Comparison of ENCODE assay signal across 16 cellular contexts in genomic region chr9:16060457-16061129, GRCh38.
DNase-seq lines count a peak whose midpoint lies in the region; ATAC-seq and TF ChIP-seq lines count a peak whose summit lies in the region.
"Had no signal": no experiment of that assay in that cellular context is flagged by ENCODE, and none has a peak within 500 bp of the region (broad histone marks: within the 10 kb centered on the region; RNA-seq: fewer than 3 reads in every experiment).

No MANE protein-coding gene starts in this region.

- POLR2A ChIA-PET in PC-9 (lab: Charles Lee; ENCODE audit: unreplicated experiment), result no interaction called here

- intact Hi-C loops in PC-9 (cut with micrococcal nuclease; ENCODE audit: unreplicated experiment), result no loop called here

- H3K4me2 ChIP-seq in PC-9, result no peak overlapping the region

- no TSS peak for BruUV-seq in PC-9 (replicated peaks; lab: Mats Ljungman, UMichigan)

- no peaks in the 10 kb centered on the region for H3K9me2 ChIP-seq in PC-9 (ENCODE audit: insufficient read depth)

- DNase-seq in GM12864 (ENCODE audit: low read depth) (peak; percentile 27), cerebellar nuclear complex (lab: John Stamatoyannopoulos, UW) (no peak), NCI-H1417 (lab: John Stamatoyannopoulos, UW) (no peak), NCI-H2029 treated with DMSO at 0.1 percent for 48 hours (lab: John Stamatoyannopoulos, UW) (no peak), PC-9 (no peak)
- DNase-seq: amygdala, DND-41, dorsolateral prefrontal cortex, immature natural killer cell, NCI-H1092 treated with DMSO at 0.1 percent for 48 hours, NCI-H524, psoas muscle had no signal

- peaks cover 45% of the 10 kb centered on the region for H3K4me1 ChIP-seq in PC-9 (replicated peaks; ENCODE audit: insufficient read depth)
- H3K4me1 ChIP-seq: psoas muscle had no signal

- H3K79me2 ChIP-seq in PC-9 (ENCODE audit: low read depth), result no peaks in the 10 kb centered on the region

- H2AFZ ChIP-seq in PC-9, result no peak overlapping the region

- no peak overlapping the region for H3K27ac ChIP-seq in PC-9
- H3K27ac ChIP-seq: dorsolateral prefrontal cortex, psoas muscle had no signal

- TF ChIP-seq CTCF in GM12864 (IDR thresholded peaks at IDR 0.05; ENCODE audit: low read depth, low read length, missing control alignments), result no peak
- no peak for TF ChIP-seq CTCF in PC-9 (conservative IDR thresholded peaks at IDR 0.05)

- H3K27ac Mint-ChIP-seq in activated naive CD8-positive, alpha-beta T cell, result peak overlapping the region; percentile 89
- H3K27ac Mint-ChIP-seq: immature natural killer cell had no signal

- ATAC-seq in GM18909 (IDR thresholded peaks at IDR 0.05; ENCODE audit: poor library complexity, unreplicated experiment), result peak; percentile 55
- peak; percentile 58 for ATAC-seq in HG02852 (IDR thresholded peaks at IDR 0.05; ENCODE audit: unreplicated experiment)
- ATAC-seq: psoas muscle, Right ventricle myocardium inferior had no signal

- H3K4me3 ChIP-seq in GM12864 (ENCODE audit: low read depth, low read length), result no peak overlapping the region
- no peak overlapping the region for H3K4me3 ChIP-seq in PC-9
- H3K4me3 ChIP-seq: dorsolateral prefrontal cortex, psoas muscle had no signal

- no peaks in the 10 kb centered on the region for H3K27me3 Mint-ChIP-seq in activated naive CD8-positive, alpha-beta T cell

- no peaks in the 10 kb centered on the region for H3K36me3 ChIP-seq in PC-9 (ENCODE audit: low read depth)

- no peaks in the 10 kb centered on the region for H3K9me3 Mint-ChIP-seq in activated naive CD8-positive, alpha-beta T cell (ENCODE audit: low read depth)
- H3K9me3 Mint-ChIP-seq: immature natural killer cell had no signal

- H3K27me3 ChIP-seq in PC-9 (ENCODE audit: insufficient read depth, low read depth), result no peaks in the 10 kb centered on the region
- H3K27me3 ChIP-seq: dorsolateral prefrontal cortex had no signal

- no peaks in the 10 kb centered on the region for H4K20me1 ChIP-seq in PC-9 (ENCODE audit: insufficient read depth)

- peaks cover 17% of the 10 kb centered on the region for H3F3A ChIP-seq in PC-9 (ENCODE audit: insufficient read depth, low read depth)

- peak overlapping the region; percentile 44 for H3K4me3 Mint-ChIP-seq in activated naive CD8-positive, alpha-beta T cell
- H3K4me3 Mint-ChIP-seq: immature natural killer cell had no signal

- peaks cover 59% of the 10 kb centered on the region for H3K4me1 Mint-ChIP-seq in activated naive CD8-positive, alpha-beta T cell (ENCODE audit: low read depth)

- no peaks in the 10 kb centered on the region for H3K9me3 ChIP-seq in PC-9 (ENCODE audit: insufficient read depth, low read depth)
- H3K9me3 ChIP-seq: psoas muscle had no signal

- CTCF ChIA-PET in PC-9 (lab: Charles Lee), result no interaction called here

- H3K36me3 Mint-ChIP-seq in activated naive CD8-positive, alpha-beta T cell, result no peaks in the 10 kb centered on the region
- H3K36me3 Mint-ChIP-seq: immature natural killer cell had no signal
